In the genomic region with DNA sequence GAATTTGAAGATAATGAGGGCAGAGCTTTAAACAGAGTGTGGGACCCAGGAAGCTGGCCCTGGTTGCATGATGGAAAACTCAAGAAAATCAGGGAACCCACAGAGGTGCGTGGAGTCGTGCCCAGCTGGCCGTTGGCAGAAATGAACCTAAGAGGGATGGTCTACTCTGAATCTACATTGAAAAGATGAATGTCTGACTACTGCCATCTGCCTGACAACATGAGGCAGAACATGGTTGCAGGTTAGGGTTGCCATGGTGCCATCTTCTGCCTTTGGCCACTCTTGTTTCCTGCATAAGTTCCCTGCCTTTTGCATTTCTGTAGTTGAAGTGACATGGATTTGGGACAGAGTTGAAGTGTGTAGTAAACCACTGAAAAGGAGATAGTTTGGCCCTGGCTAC, we compare ENCODE assay signal across 13 cellular contexts.
DNase-seq lines count a peak whose midpoint lies in the region.
"Had no signal": no experiment of that assay in that cellular context is flagged by ENCODE, and none has a peak within 500 bp of the region (broad histone marks: within the 10 kb centered on the region; RNA-seq: fewer than 3 reads in every experiment).

No MANE protein-coding gene starts in this region.

- peak; percentile 20 for DNase-seq in NCI-H82 (lab: John Stamatoyannopoulos, UW)
- DNase-seq in NCI-H82 treated with DMSO at 0.1 percent for 48 hours (lab: John Stamatoyannopoulos, UW; ENCODE audit: unreplicated experiment) = no peak
- DNase-seq in NCI-H345 treated with DMSO at 0.1 percent for 48 hours (lab: John Stamatoyannopoulos, UW; ENCODE audit: unreplicated experiment) = peak; percentile 13
- DNase-seq in SK-MEL-5 (ENCODE audit: low read depth, low spot score) = peak; percentile 58
- no peak for DNase-seq in KG1 (lab: John Stamatoyannopoulos, UW)
- DNase-seq in activated CD4-positive, alpha-beta T cell treated with anti-CD3 and anti-CD28 coated beads, Interleukin-2, amount 50 U/mL, for 1 hour = no peak
- DNase-seq in HuH-7 (ENCODE audit: low spot score) = no peak
- DNase-seq: C1 segment of cervical spinal cord; DMS79; MV-4-11; NCI-H187; NK-92 treated with Interleukin-12 subunit alpha and Interleukin-12 subunit beta, amount 100 ng/mL, for 24 hours; T-helper 1 cell had no signal

- in situ Hi-C loops in SK-MEL-5 (cut with HindIII; ENCODE audit: low pct_unique_long_range_greater_than_20kb, low sequenced_read_pairs) = no loop called here

Comparison
In these comparisons a context has a peak if more than half of its experiments do, and no peak if none do; other contexts are left out.
1. DNase-seq: peak in NCI-H82 (single experiment), NCI-H345 treated with DMSO at 0.1 percent for 48 hours (single experiment) and SK-MEL-5 (single experiment); none in NCI-H82 treated with DMSO at 0.1 percent for 48 hours (single experiment), KG1 (single experiment), activated CD4-positive, alpha-beta T cell treated with anti-CD3 and anti-CD28 coated beads, Interleukin-2, amount 50 U/mL, for 1 hour (single experiment) and HuH-7 (single experiment).